In the genomic region with DNA sequence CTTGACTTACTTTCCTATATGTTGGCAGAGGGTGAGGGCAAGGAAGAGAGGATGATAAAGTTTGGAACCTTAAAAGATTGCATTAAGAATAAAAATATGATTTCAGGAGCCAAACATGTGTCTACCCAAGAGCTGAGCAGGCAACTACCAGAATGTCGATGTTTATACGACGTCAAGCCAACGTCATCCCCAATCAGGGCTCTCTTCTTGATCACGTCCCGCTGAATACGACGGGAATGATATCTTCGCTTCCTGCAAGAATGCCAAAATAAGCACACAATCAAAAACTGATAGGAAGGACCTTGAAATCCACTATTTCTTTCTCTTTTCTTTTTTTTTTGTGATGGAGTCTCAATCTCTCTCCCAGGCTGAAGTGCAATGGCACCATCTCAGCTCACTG, we compare ENCODE assay signal across 28 cellular contexts.
"Had no signal": no experiment of that assay in that cellular context is flagged by ENCODE, and none has a peak within 500 bp of the region (broad histone marks: within the 10 kb centered on the region; RNA-seq: fewer than 3 reads in every experiment).

No MANE protein-coding gene starts in this region.

- H3K9me3 ChIP-seq: stomach, suprapubic skin, testis, thoracic aorta, thyroid gland, tibial artery, tibial nerve, transverse colon, upper lobe of left lung, upper lobe of right lung, uterus, vagina had no signal

- H3K4me3 ChIP-seq: stomach, suprapubic skin, testis, thoracic aorta, thyroid gland, tibial artery, tibial nerve, transverse colon, upper lobe of left lung, upper lobe of right lung, uterus, vagina had no signal

- DNase-seq: stimulated activated CD4-positive, alpha-beta T cell treated with anti-CD3 and anti-CD28 coated beads, Interleukin-2, amount 100 ng/mL, for 48 hours; stimulated activated CD4-positive, alpha-beta T cell treated with anti-CD3 and anti-CD28 coated beads, Interleukin-4, amount 100 ng/mL, for 1 hour; stimulated activated CD4-positive, alpha-beta T cell treated with anti-CD3 and anti-CD28 coated beads, Interleukin-4, amount 100 ng/mL, for 24 hours; stimulated activated CD4-positive, alpha-beta T cell treated with anti-CD3 and anti-CD28 coated beads, Interleukin-4, amount 100 ng/mL, for 4 hours; stimulated activated CD8-positive, alpha-beta memory T cell treated with anti-CD3 and anti-CD28 coated beads, Interleukin-4, amount 100 ng/mL, for 48 hours; stimulated activated naive B cell treated with anti-CD40 and anti-IgM and Interleukin-4, amounts not matched to agents 10 μg/mL and 1 μg/mL and 100 μg/mL, for 72 hours; stimulated activated naive CD4-positive, alpha-beta T cell; stimulated activated naive CD4-positive, alpha-beta T cell treated with Interleukin-2 at 50 U/mL for 16 hours; stimulated activated naive CD8-positive, alpha-beta T cell treated with anti-CD3 and anti-CD28 coated beads, Interleukin-15, amount 100 ng/mL, for 72 hours; stimulated activated naive CD8-positive, alpha-beta T cell treated with anti-CD3 and anti-CD28 coated beads, Interleukin-15, Interleukin-2, amounts not matched to agents 100 U/mL and 50 U/mL, for 24 hours; stomach; substantia nigra; testis; thyroid gland; tibial artery; transverse colon; upper lobe of left lung; upper lobe of right lung; uterus had no signal

- H3K4me3 Mint-ChIP-seq: stimulated activated effector memory CD8-positive, alpha-beta T cell treated with anti-CD3 and anti-CD28 coated beads, Interleukin-12 subunit alpha, Interleukin-12 subunit beta, amount 100 ng/mL, for 72 hours; stimulated activated memory B cell treated with anti-CD40 and anti-IgM and Interleukin-4, amounts not matched to agents 10 μg/mL and 1 μg/mL and 100 μg/mL, for 72 hours; stimulated activated naive B cell treated with anti-CD40 and anti-IgM and Interleukin-4, amounts not matched to agents 10 μg/mL and 1 μg/mL and 100 μg/mL, for 72 hours; stimulated activated naive CD8-positive, alpha-beta T cell treated with anti-CD3 and anti-CD28 coated beads, Interleukin-15, amount 100 ng/mL, for 72 hours; stimulated activated naive CD8-positive, alpha-beta T cell treated with anti-CD3 and anti-CD28 coated beads, Interleukin-15, Interleukin-2, amounts not matched to agents 100 ng/mL and 50 ng/mL, for 24 hours; type B pancreatic cell had no signal

- H3K27me3 Mint-ChIP-seq: stimulated activated memory B cell treated with anti-CD40 and anti-IgM and Interleukin-4, amounts not matched to agents 10 μg/mL and 1 μg/mL and 100 μg/mL, for 72 hours; stimulated activated naive B cell treated with anti-CD40 and anti-IgM and Interleukin-4, amounts not matched to agents 10 μg/mL and 1 μg/mL and 100 μg/mL, for 72 hours; stimulated activated naive CD8-positive, alpha-beta T cell treated with anti-CD3 and anti-CD28 coated beads, Interleukin-15, amount 100 ng/mL, for 72 hours; stimulated activated naive CD8-positive, alpha-beta T cell treated with anti-CD3 and anti-CD28 coated beads, Interleukin-15, Interleukin-2, amounts not matched to agents 100 ng/mL and 50 ng/mL, for 24 hours; type B pancreatic cell had no signal

- ATAC-seq: stimulated activated effector memory CD8-positive, alpha-beta T cell treated with anti-CD3 and anti-CD28 coated beads, Interleukin-12 subunit alpha, Interleukin-12 subunit beta, amount 100 ng/mL, for 72 hours; stimulated activated memory B cell treated with anti-CD40 and anti-IgM and Interleukin-4, amounts not matched to agents 10 μg/mL and 1 μg/mL and 100 μg/mL, for 72 hours; stimulated activated naive B cell treated with anti-CD40 and anti-IgM and Interleukin-4, amounts not matched to agents 10 μg/mL and 1 μg/mL and 100 μg/mL, for 72 hours; stimulated activated naive CD8-positive, alpha-beta T cell treated with anti-CD3 and anti-CD28 coated beads, Interleukin-15, amount 100 ng/mL, for 72 hours; stimulated activated naive CD8-positive, alpha-beta T cell treated with anti-CD3 and anti-CD28 coated beads, Interleukin-15, Interleukin-2, amounts not matched to agents 100 U/mL and 50 U/mL, for 24 hours; upper lobe of right lung had no signal

- H3K4me1 ChIP-seq: stomach, suprapubic skin, testis, thyroid gland, tibial artery, tibial nerve, transverse colon, upper lobe of left lung, upper lobe of right lung, uterus, vagina had no signal

- FAIRE-seq: urothelium cell line had no signal

- H3K27ac ChIP-seq: stomach, suprapubic skin, testis, thoracic aorta, thyroid gland, tibial artery, tibial nerve, transverse colon, upper lobe of left lung, upper lobe of right lung, uterus, vagina had no signal

- H3K27ac Mint-ChIP-seq: stimulated activated effector memory CD8-positive, alpha-beta T cell treated with anti-CD3 and anti-CD28 coated beads, Interleukin-12 subunit alpha, Interleukin-12 subunit beta, amount 100 ng/mL, for 72 hours; stimulated activated memory B cell treated with anti-CD40 and anti-IgM and Interleukin-4, amounts not matched to agents 10 μg/mL and 1 μg/mL and 100 μg/mL, for 72 hours; stimulated activated naive B cell treated with anti-CD40 and anti-IgM and Interleukin-4, amounts not matched to agents 10 μg/mL and 1 μg/mL and 100 μg/mL, for 72 hours; stimulated activated naive CD8-positive, alpha-beta T cell treated with anti-CD3 and anti-CD28 coated beads, Interleukin-15, Interleukin-2, amounts not matched to agents 100 ng/mL and 50 ng/mL, for 24 hours; type B pancreatic cell had no signal

- H3K36me3 ChIP-seq: uterus had no signal

- H3K27me3 ChIP-seq: stomach, suprapubic skin, testis, thyroid gland, tibial artery, tibial nerve, transverse colon, upper lobe of left lung, upper lobe of right lung, uterus, vagina had no signal

- H3K9me3 Mint-ChIP-seq: stimulated activated effector memory CD8-positive, alpha-beta T cell treated with anti-CD3 and anti-CD28 coated beads, Interleukin-12 subunit alpha, Interleukin-12 subunit beta, amount 100 ng/mL, for 72 hours; stimulated activated memory B cell treated with anti-CD40 and anti-IgM and Interleukin-4, amounts not matched to agents 10 μg/mL and 1 μg/mL and 100 μg/mL, for 72 hours; stimulated activated naive B cell treated with anti-CD40 and anti-IgM and Interleukin-4, amounts not matched to agents 10 μg/mL and 1 μg/mL and 100 μg/mL, for 72 hours; stimulated activated naive CD8-positive, alpha-beta T cell treated with anti-CD3 and anti-CD28 coated beads, Interleukin-15, amount 100 ng/mL, for 72 hours; stimulated activated naive CD8-positive, alpha-beta T cell treated with anti-CD3 and anti-CD28 coated beads, Interleukin-15, Interleukin-2, amounts not matched to agents 100 ng/mL and 50 ng/mL, for 24 hours; type B pancreatic cell had no signal
